Comparison of ENCODE assay signal across 23 cellular contexts in genomic region chr16:17224350-17224749, GRCh38.
DNase-seq lines count a peak whose midpoint lies in the region; ATAC-seq and TF ChIP-seq lines count a peak whose summit lies in the region.
"Had no signal": no experiment of that assay in that cellular context is flagged by ENCODE, and none has a peak within 500 bp of the region (broad histone marks: within the 10 kb centered on the region; RNA-seq: fewer than 3 reads in every experiment).

No MANE protein-coding gene starts in this region.

- peaks cover 2% of the 10 kb centered on the region for H3K36me3 Mint-ChIP-seq in activated naive CD8-positive, alpha-beta T cell treated with anti-CD3 and anti-CD28 coated beads, Interleukin-2, amount 50 U/mL, for 24 hours (ENCODE audit: low read depth)

- DNase-seq in left ventricle myocardium inferior (no peak), Right ventricle myocardium inferior (ENCODE audit: missing footprints) (no peak), substantia nigra (lab: John Stamatoyannopoulos, UW) (no peak), HPDE6-E6E7 (ENCODE audit: extremely low spot score) (no peak), putamen (ENCODE audit: low spot score) (no peak)
- no peak for DNase-seq in activated naive CD8-positive, alpha-beta T cell treated with anti-CD3 and anti-CD28 coated beads, Interleukin-2, amount 50 U/mL, for 24 hours
- DNase-seq: ACHN; activated T-cell treated with anti-CD3 and anti-CD28 coated beads for 4 hours; cerebellar nuclear complex; DMS79; endodermal cell; islet precursor cell; MM.1S; NCI-H187 treated with DMSO at 0.1 percent for 48 hours; stimulated activated CD4-positive, alpha-beta T cell treated with anti-CD3 and anti-CD28 coated beads, Interleukin-2, amount 100 ng/mL, for 24 hours; SW 1271 had no signal

- no peaks in the 10 kb centered on the region for H3K79me2 ChIP-seq in neural cell (replicated peaks; ENCODE audit: insufficient read depth, low read length)
- H3K79me2 ChIP-seq: parathyroid adenoma had no signal

- intact Hi-C loops in left ventricle myocardium inferior (cut with micrococcal nuclease) (no loop called here), Right ventricle myocardium inferior (cut with DNase I) (loop anchor here (5.0 kb wide), 1 partner anchor 362 kb away; no protein-coding TSS in a partner anchor)

- no peaks in the 10 kb centered on the region for H3K27me3 Mint-ChIP-seq in activated naive CD8-positive, alpha-beta T cell treated with anti-CD3 and anti-CD28 coated beads, Interleukin-2, amount 50 U/mL, for 24 hours
- H3K27me3 Mint-ChIP-seq: activated CD4-positive, alpha-beta T cell treated with anti-CD3 and anti-CD28 coated beads, Interleukin-2, amount 10 ng/mL, durations not matched to agents 24 days and 14 days; CD4-positive, alpha-beta T cell; stimulated activated naive CD8-positive, alpha-beta T cell treated with anti-CD3 and anti-CD28 coated beads, Interleukin-15, Interleukin-2, amounts not matched to agents 100 ng/mL and 50 ng/mL, for 24 hours had no signal

- H3K27ac ChIP-seq in left ventricle myocardium inferior (replicated peaks) (peak overlapping the region; percentile 44), neural cell (ENCODE audit: low read length) (peak overlapping the region; percentile 90), substantia nigra (ENCODE audit: low read depth, low read length, poor library complexity, severe bottlenecking) (no peak overlapping the region)
- H3K27ac ChIP-seq: parathyroid adenoma had no signal

- H3K27me3 ChIP-seq in left ventricle myocardium inferior (ENCODE audit: low read depth) = no peaks in the 10 kb centered on the region
- no peaks in the 10 kb centered on the region for H3K27me3 ChIP-seq in neural cell (ENCODE audit: insufficient read depth, low read depth, low read length)

- peaks cover 32% of the 10 kb centered on the region for H3K4me1 ChIP-seq in left ventricle myocardium inferior

- no peaks in the 10 kb centered on the region for H3K9me3 ChIP-seq in left ventricle myocardium inferior (replicated peaks)
- H3K9me3 ChIP-seq in neural cell (ENCODE audit: low read length) = no peaks in the 10 kb centered on the region

- H3K27ac Mint-ChIP-seq in activated naive CD8-positive, alpha-beta T cell treated with anti-CD3 and anti-CD28 coated beads, Interleukin-2, amount 50 U/mL, for 24 hours = peak overlapping the region; percentile 7
- H3K27ac Mint-ChIP-seq: endodermal cell had no signal

- no peak overlapping the region for H3K4me3 Mint-ChIP-seq in activated naive CD8-positive, alpha-beta T cell treated with anti-CD3 and anti-CD28 coated beads, Interleukin-2, amount 50 U/mL, for 24 hours
- H3K4me3 Mint-ChIP-seq: activated CD4-positive, alpha-beta T cell treated with anti-CD3 and anti-CD28 coated beads, Interleukin-2, amount 10 ng/mL, durations not matched to agents 24 days and 14 days; CD4-positive, alpha-beta T cell; endodermal cell; stimulated activated naive CD8-positive, alpha-beta T cell treated with anti-CD3 and anti-CD28 coated beads, Interleukin-15, Interleukin-2, amounts not matched to agents 100 ng/mL and 50 ng/mL, for 24 hours had no signal

- H3K36me3 ChIP-seq in left ventricle myocardium inferior = no peaks in the 10 kb centered on the region
- H3K36me3 ChIP-seq in neural cell (ENCODE audit: insufficient read depth, low read length) = no peaks in the 10 kb centered on the region

- H3K4me1 Mint-ChIP-seq in activated naive CD8-positive, alpha-beta T cell treated with anti-CD3 and anti-CD28 coated beads, Interleukin-2, amount 50 U/mL, for 24 hours = peaks cover 25% of the 10 kb centered on the region

- TF ChIP-seq RAD21 in neural cell (conservative IDR thresholded peaks at IDR 0.05) = no peak

- no peak overlapping the region for H2AFZ ChIP-seq in neural cell (ENCODE audit: low read depth, low read length)
- H2AFZ ChIP-seq: parathyroid adenoma had no signal

- H4K20me1 ChIP-seq in neural cell (ENCODE audit: insufficient read depth) = no peaks in the 10 kb centered on the region

- TF ChIP-seq CTCF in left ventricle myocardium inferior (IDR thresholded peaks at IDR 0.05; ENCODE audit: borderline replicate concordance) (no peak), neural cell (IDR thresholded peaks at IDR 0.05; ENCODE audit: poor library complexity, severe bottlenecking) (no peak)

- H3F3A ChIP-seq in neural cell (ENCODE audit: insufficient read depth, low read length, poor library complexity, severe bottlenecking) = peaks cover 17% of the 10 kb centered on the region

- no peak for TF ChIP-seq EP300 in neural cell (conservative IDR thresholded peaks at IDR 0.05; ENCODE audit: poor library complexity, severe bottlenecking)

- no peak for ATAC-seq in Right ventricle myocardium inferior
- ATAC-seq in activated naive CD8-positive, alpha-beta T cell treated with anti-CD3 and anti-CD28 coated beads, Interleukin-2, amount 50 U/mL, for 24 hours = no peak
- ATAC-seq in HG03521 (IDR thresholded peaks at IDR 0.05; ENCODE audit: unreplicated experiment) = no peak

- H3K4me3 ChIP-seq in left ventricle myocardium inferior (no peak overlapping the region), neural cell (ENCODE audit: low read length) (no peak overlapping the region)
- H3K4me3 ChIP-seq: lung had no signal

- H3K9me2 ChIP-seq in neural cell (ENCODE audit: insufficient read depth, low read length) = no peaks in the 10 kb centered on the region

- no peak overlapping the region for H3K4me2 ChIP-seq in neural cell (ENCODE audit: low read length)

- H3K9me3 Mint-ChIP-seq in activated naive CD8-positive, alpha-beta T cell treated with anti-CD3 and anti-CD28 coated beads, Interleukin-2, amount 50 U/mL, for 24 hours = no peaks in the 10 kb centered on the region
- H3K9me3 Mint-ChIP-seq: activated CD4-positive, alpha-beta T cell treated with anti-CD3 and anti-CD28 coated beads, Interleukin-2, amount 10 ng/mL, durations not matched to agents 24 days and 14 days; CD4-positive, alpha-beta T cell; endodermal cell had no signal

- no peak overlapping the region for H3K9ac ChIP-seq in neural cell (ENCODE audit: low read length)
- H3K9ac ChIP-seq: parathyroid adenoma had no signal

TF ChIP-seq in neural cell, 6 proteins besides CTCF, POLR2A, EP300 and RAD21:
- TF ChIP-seq EZH2 (IDR thresholded peaks at IDR 0.05; ENCODE audit: borderline replicate concordance, insufficient read depth, low read length, poor library complexity, severe bottlenecking) (no peak), REST (IDR thresholded peaks at IDR 0.05; ENCODE audit: borderline replicate concordance) (no peak), TAF1 (IDR thresholded peaks at IDR 0.05; ENCODE audit: low read depth) (no peak), POLR2AphosphoS5 (IDR thresholded peaks at IDR 0.05) (no peak), MXI1 (conservative IDR thresholded peaks at IDR 0.05; ENCODE audit: poor library complexity, severe bottlenecking) (no peak), SMC3 (conservative IDR thresholded peaks at IDR 0.05; ENCODE audit: poor library complexity) (no peak)
TF ChIP-seq in neural cell: peak in this region for 0.
